1 cellular context compared by ENCODE assay signal in the genomic region with DNA sequence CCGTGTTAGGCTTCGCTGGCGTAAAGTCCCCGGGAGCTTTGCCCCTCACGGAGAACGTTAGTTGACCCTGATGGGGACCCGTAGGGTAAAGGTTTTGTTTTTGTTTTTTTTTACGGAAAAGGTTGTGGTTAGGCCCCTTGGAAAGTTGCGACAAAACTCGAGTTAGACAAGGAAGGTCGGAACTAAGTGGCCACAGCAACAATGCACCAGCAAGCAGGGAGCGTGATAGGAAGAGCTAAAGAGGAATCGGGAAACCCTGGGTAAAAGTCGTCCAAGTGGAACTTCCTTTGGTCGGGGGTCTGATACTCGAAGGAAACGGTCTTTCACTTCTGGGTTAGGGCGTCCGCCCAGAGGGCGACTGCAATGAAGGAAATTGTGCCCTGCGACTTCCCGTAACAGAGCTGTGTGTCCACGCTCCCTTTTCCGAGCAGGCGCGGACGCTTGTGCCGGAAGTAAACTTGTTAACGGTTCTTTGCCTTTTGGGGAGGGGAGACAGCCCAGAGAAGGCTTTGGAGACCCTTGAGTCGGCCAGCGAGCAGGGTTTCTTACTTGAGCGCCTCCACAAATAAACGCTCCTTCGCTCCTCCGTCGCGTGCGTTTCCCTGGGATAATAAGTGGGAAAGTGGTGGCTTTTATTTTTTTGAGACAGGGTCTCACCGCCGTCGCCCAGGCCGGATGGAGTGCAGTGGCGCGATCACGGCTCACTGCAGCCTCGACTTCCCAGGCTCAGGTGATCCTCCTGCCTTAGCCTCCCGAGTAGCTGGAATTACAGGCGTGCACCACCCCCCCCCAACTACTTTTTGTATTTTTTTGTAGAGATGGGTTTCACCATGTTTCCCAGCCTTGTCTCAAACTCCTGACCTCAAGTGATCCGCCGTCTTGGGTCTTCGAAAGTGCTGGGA.
A peak's percentile ranks its signal among the peaks of the same experiment; 100 is the strongest.
TF ChIP-seq lines count a peak whose summit lies in the region.

No MANE protein-coding gene starts in this region.

TF ChIP-seq in HepG2, 621 proteins besides CTCF, POLR2A, EP300 and RAD21 (continued from another document and continues in another):
- no peak for TF ChIP-seq ZBTB40 (IDR thresholded peaks at IDR 0.05)
- TF ChIP-seq ZBTB40 (CRISPR knock-in tag; IDR thresholded peaks at IDR 0.05) = peak; percentile 79
- peak; percentile 4 for TF ChIP-seq XRCC5 (optimal IDR thresholded peaks at IDR 0.05; ENCODE audit: low read length)
- peak; percentile 78 for TF ChIP-seq MAF1 (CRISPR knock-in tag; IDR thresholded peaks at IDR 0.05; ENCODE audit: borderline replicate concordance)
- TF ChIP-seq ZMYM4 (CRISPR knock-in tag; IDR thresholded peaks at IDR 0.05) = peak; percentile 94
- no peak; the same call in 1 of the 2 replicates for TF ChIP-seq HMG20B (CRISPR knock-in tag; conservative IDR thresholded peaks at IDR 0.05)
- TF ChIP-seq GABPA (IDR thresholded peaks at IDR 0.05; ENCODE audit: low read depth, low read length) = peak; percentile 59
- TF ChIP-seq GABPA (CRISPR knock-in tag; IDR thresholded peaks at IDR 0.05; ENCODE audit: low read depth) = peak; percentile 89
- TF ChIP-seq ZSCAN20 (CRISPR knock-in tag; IDR thresholded peaks at IDR 0.05; ENCODE audit: borderline replicate concordance) = 0 out of 2 replicates have a peak, but pooled peaks have one; percentile 62
- TF ChIP-seq RFXAP (CRISPR knock-in tag; IDR thresholded peaks at IDR 0.05; ENCODE audit: borderline replicate concordance) = no peak
- no peak; the same call in 1 of the 2 replicates for TF ChIP-seq MXD3 (CRISPR knock-in tag; IDR thresholded peaks at IDR 0.05)
- no peak for TF ChIP-seq NFE2L1 (CRISPR knock-in tag; IDR thresholded peaks at IDR 0.05; ENCODE audit: borderline replicate concordance)
- TF ChIP-seq KLF13 (CRISPR knock-in tag; IDR thresholded peaks at IDR 0.05) = no peak
- TF ChIP-seq, protein P1, sequence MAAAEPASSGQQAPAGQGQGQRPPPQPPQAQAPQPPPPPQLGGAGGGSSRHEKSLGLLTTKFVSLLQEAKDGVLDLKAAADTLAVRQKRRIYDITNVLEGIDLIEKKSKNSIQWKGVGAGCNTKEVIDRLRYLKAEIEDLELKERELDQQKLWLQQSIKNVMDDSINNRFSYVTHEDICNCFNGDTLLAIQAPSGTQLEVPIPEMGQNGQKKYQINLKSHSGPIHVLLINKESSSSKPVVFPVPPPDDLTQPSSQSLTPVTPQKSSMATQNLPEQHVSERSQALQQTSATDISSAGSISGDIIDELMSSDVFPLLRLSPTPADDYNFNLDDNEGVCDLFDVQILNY (CRISPR knock-in tag; conservative IDR thresholded peaks at IDR 0.05) = no peak
- no peak; the same call in 1 of the 2 replicates for TF ChIP-seq ZNF570 (CRISPR knock-in tag; IDR thresholded peaks at IDR 0.05; ENCODE audit: borderline replicate concordance)
- no peak for TF ChIP-seq PAX8 (CRISPR knock-in tag; IDR thresholded peaks at IDR 0.05; ENCODE audit: borderline replicate concordance)
- TF ChIP-seq, protein P2, sequence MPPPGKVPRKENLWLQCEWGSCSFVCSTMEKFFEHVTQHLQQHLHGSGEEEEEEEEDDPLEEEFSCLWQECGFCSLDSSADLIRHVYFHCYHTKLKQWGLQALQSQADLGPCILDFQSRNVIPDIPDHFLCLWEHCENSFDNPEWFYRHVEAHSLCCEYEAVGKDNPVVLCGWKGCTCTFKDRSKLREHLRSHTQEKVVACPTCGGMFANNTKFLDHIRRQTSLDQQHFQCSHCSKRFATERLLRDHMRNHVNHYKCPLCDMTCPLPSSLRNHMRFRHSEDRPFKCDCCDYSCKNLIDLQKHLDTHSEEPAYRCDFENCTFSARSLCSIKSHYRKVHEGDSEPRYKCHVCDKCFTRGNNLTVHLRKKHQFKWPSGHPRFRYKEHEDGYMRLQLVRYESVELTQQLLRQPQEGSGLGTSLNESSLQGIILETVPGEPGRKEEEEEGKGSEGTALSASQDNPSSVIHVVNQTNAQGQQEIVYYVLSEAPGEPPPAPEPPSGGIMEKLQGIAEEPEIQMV (CRISPR knock-in tag; IDR thresholded peaks at IDR 0.05; ENCODE audit: low read depth) = peak; percentile 97
- TF ChIP-seq KLF11 (CRISPR knock-in tag; IDR thresholded peaks at IDR 0.05) = peak; percentile 41
- TF ChIP-seq RBAK (CRISPR knock-in tag; IDR thresholded peaks at IDR 0.05) = no peak
- peak; percentile 71; the same call in 1 of the 2 replicates for TF ChIP-seq KDM5B (CRISPR knock-in tag; IDR thresholded peaks at IDR 0.05; ENCODE audit: borderline replicate concordance)
- no peak for TF ChIP-seq ZNF333 (CRISPR knock-in tag; IDR thresholded peaks at IDR 0.05; ENCODE audit: borderline replicate concordance)
- TF ChIP-seq HDAC6 (IDR thresholded peaks at IDR 0.05; ENCODE audit: low read depth, low read length) = no peak
- TF ChIP-seq ZNF724P (CRISPR knock-in tag; IDR thresholded peaks at IDR 0.05; ENCODE audit: borderline replicate concordance) = no peak
- TF ChIP-seq, protein P3, sequence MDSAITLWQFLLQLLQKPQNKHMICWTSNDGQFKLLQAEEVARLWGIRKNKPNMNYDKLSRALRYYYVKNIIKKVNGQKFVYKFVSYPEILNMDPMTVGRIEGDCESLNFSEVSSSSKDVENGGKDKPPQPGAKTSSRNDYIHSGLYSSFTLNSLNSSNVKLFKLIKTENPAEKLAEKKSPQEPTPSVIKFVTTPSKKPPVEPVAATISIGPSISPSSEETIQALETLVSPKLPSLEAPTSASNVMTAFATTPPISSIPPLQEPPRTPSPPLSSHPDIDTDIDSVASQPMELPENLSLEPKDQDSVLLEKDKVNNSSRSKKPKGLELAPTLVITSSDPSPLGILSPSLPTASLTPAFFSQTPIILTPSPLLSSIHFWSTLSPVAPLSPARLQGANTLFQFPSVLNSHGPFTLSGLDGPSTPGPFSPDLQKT (CRISPR knock-in tag; IDR thresholded peaks at IDR 0.05; ENCODE audit: borderline replicate concordance) = peak; percentile 80; the same call in 1 of the 2 replicates
- TF ChIP-seq ATF7-NPFF (CRISPR knock-in tag; IDR thresholded peaks at IDR 0.05; ENCODE audit: low read depth) = peak; percentile 62; the same call in 1 of the 2 replicates
- peak; percentile 80; the same call in 1 of the 2 replicates for TF ChIP-seq ZZZ3 (CRISPR knock-in tag; IDR thresholded peaks at IDR 0.05; ENCODE audit: borderline replicate concordance)
- no peak for TF ChIP-seq ZNF83 (CRISPR knock-in tag; IDR thresholded peaks at IDR 0.05; ENCODE audit: borderline replicate concordance)
- no peak for TF ChIP-seq LCORL (IDR thresholded peaks at IDR 0.05)
- peak; percentile 75; the same call in 1 of the 2 replicates for TF ChIP-seq LCORL (CRISPR knock-in tag; IDR thresholded peaks at IDR 0.05)
- no peak; the same call in 1 of the 2 replicates for TF ChIP-seq NFYB (CRISPR knock-in tag; IDR thresholded peaks at IDR 0.05)
- TF ChIP-seq ZUFSP (CRISPR knock-in tag; IDR thresholded peaks at IDR 0.05; ENCODE audit: borderline replicate concordance) = peak; percentile 90; the same call in 1 of the 2 replicates
- TF ChIP-seq POLR2AphosphoS5 (IDR thresholded peaks at IDR 0.05; ENCODE audit: low read depth, low read length) = peak; percentile 64
- no peak for TF ChIP-seq GLI4 (CRISPR knock-in tag; IDR thresholded peaks at IDR 0.05; ENCODE audit: borderline replicate concordance)
- peak; percentile 34; the same call in 1 of the 2 replicates for TF ChIP-seq JDP2 (CRISPR knock-in tag; IDR thresholded peaks at IDR 0.05; ENCODE audit: borderline replicate concordance)
- peak; percentile 11 for TF ChIP-seq ZNF816 (CRISPR knock-in tag; IDR thresholded peaks at IDR 0.05; ENCODE audit: borderline replicate concordance)
- TF ChIP-seq ZNF44 (CRISPR knock-in tag; IDR thresholded peaks at IDR 0.05) = no peak
- no peak for TF ChIP-seq SOX13 (IDR thresholded peaks at IDR 0.05)
- TF ChIP-seq SOX13 (CRISPR knock-in tag; conservative IDR thresholded peaks at IDR 0.05 in 1 of 2, IDR thresholded peaks at IDR 0.05 in 1 of 2) = no peak; a peak in 1 of 4 replicates
- no peak; the same call in none of the 2 replicates for TF ChIP-seq NR2F6 (IDR thresholded peaks at IDR 0.05)
- TF ChIP-seq NR2F6 (CRISPR knock-in tag; IDR thresholded peaks at IDR 0.05) = no peak
- TF ChIP-seq E2F1 (CRISPR knock-in tag; IDR thresholded peaks at IDR 0.05) = peak; percentile 86
- peak; percentile 81; the same call in 1 of the 2 replicates for TF ChIP-seq BRD4 (CRISPR knock-in tag; IDR thresholded peaks at IDR 0.05)
- peak; percentile 72; the same call in 1 of the 2 replicates for TF ChIP-seq ZNF674 (CRISPR knock-in tag; IDR thresholded peaks at IDR 0.05; ENCODE audit: low read depth)
- no peak for TF ChIP-seq ATF3 (CRISPR knock-in tag; IDR thresholded peaks at IDR 0.05)
- no peak for TF ChIP-seq ZNF616 (CRISPR knock-in tag; IDR thresholded peaks at IDR 0.05; ENCODE audit: low read depth)
- TF ChIP-seq ESRRA (CRISPR knock-in tag; IDR thresholded peaks at IDR 0.05; ENCODE audit: low read depth) = peak; percentile 53; the same call in 1 of the 2 replicates
- no peak; the same call in none of the 2 replicates for TF ChIP-seq KLF12 (CRISPR knock-in tag; IDR thresholded peaks at IDR 0.05; ENCODE audit: borderline replicate concordance)
